ENCODE assay signal across 22 cellular contexts in the genomic region with DNA sequence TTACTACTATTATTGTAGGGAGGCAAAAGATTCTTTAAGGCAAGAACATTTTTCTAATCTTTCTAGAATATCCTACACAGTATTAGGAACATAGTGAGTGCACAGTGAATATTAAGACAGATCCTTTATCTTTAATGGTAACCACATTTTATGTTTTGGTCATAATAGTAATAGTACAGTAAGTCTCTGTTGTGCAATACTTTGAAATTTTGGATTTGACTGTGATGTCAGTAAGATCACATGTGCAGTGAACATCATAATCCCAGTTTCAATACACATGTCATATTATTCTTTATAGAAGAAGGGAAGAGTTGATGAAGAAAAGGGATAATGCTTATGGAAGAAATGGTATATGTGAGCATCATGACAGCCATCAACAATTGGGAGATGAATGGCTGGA. TPM values are rescaled to one million over a fixed set of nuclear protein-coding genes. Genes with fewer than 3 reads are reported as not detected.
DNase-seq lines count a peak whose midpoint lies in the region; ATAC-seq, FAIRE-seq and TF ChIP-seq lines count a peak whose summit lies in the region.
"Had no signal": no experiment of that assay in that cellular context is flagged by ENCODE, and none has a peak within 500 bp of the region (broad histone marks: within the 10 kb centered on the region; RNA-seq: fewer than 3 reads in every experiment).

No MANE protein-coding gene starts in this region.

- H3K4me1 Mint-ChIP-seq in CD4-positive, alpha-beta T cell (ENCODE audit: low read depth): peaks cover 95% of the 10 kb centered on the region

- TF ChIP-seq RAD21 in GM12878 (IDR thresholded peaks at IDR 0.05; ENCODE audit: insufficient read depth, low read depth, low read length): no peak

- H3K4me3 ChIP-seq in GM23248 (no peak overlapping the region), GM12878 (no peak overlapping the region), keratinocyte (ENCODE audit: control insufficient read depth in 2 of 3, extremely low read depth in 1 of 3, insufficient read depth in 2 of 3, low read depth in 1 of 3, low read length in 3 of 3) (no peak overlapping the region), upper lobe of right lung (no peak overlapping the region)
- H3K4me3 ChIP-seq: dorsolateral prefrontal cortex, esophagus muscularis mucosa, heart right ventricle, suprapubic skin had no signal

- peaks cover 21% of the 10 kb centered on the region for H3K36me3 Mint-ChIP-seq in CD4-positive, alpha-beta T cell (ENCODE audit: low read depth)

- no TSS peak for BruUV-seq in GM12878 (replicated peaks; lab: Mats Ljungman, UMichigan)

- intact Hi-C loops in CD4-positive, alpha-beta T cell (cut with DNase I, micrococcal nuclease): no loop called here
- intact Hi-C loops in GM12878 (cut with micrococcal nuclease; ENCODE audit: unreplicated experiment) (no loop called here), upper lobe of right lung (cut with DNase I) (no loop called here)

- H3K36me3 ChIP-seq in GM23248 (ENCODE audit: low read depth) (no peaks in the 10 kb centered on the region), GM12878 (ENCODE audit: control insufficient read depth in 2 of 2, insufficient read depth in 2 of 2, low read length in 1 of 2) (peaks cover 0 to 7% of the 10 kb centered on the region in 2 experiments; a peak in 1 of 4 replicates), keratinocyte (ENCODE audit: control insufficient read depth in 2 of 2, extremely low read depth in 1 of 2, insufficient read depth in 2 of 2, low read length in 2 of 2) (no peaks in the 10 kb centered on the region), upper lobe of right lung (no peaks in the 10 kb centered on the region)
- H3K36me3 ChIP-seq: brain microvascular endothelial cell, esophagus muscularis mucosa, suprapubic skin had no signal

- CTCF ChIA-PET in CD4-positive, alpha-beta T cell (lab: Charles Lee): interaction anchor here (1.0 kb wide), 1 partner anchor 23 kb away, joined by 3 read pairs; no protein-coding TSS in a partner anchor
- CTCF ChIA-PET in GM12878 (lab: Yijun Ruan, JAX): interaction anchor here (0.6 to 1.1 kb wide), 2 partner anchors 15 to 225 kb away, joined by 3 to 4 read pairs; no protein-coding TSS in a partner anchor

- H3K9me1 ChIP-seq in keratinocyte (ENCODE audit: control insufficient read depth, extremely low read depth, insufficient read depth, low read length): no peaks in the 10 kb centered on the region

- no peak overlapping the region for H3K9ac ChIP-seq in GM23248
- no peak overlapping the region for H3K9ac ChIP-seq in GM12878 (ENCODE audit: control insufficient read depth, insufficient read depth, low read length)
- no peak overlapping the region for H3K9ac ChIP-seq in keratinocyte (ENCODE audit: control insufficient read depth, extremely low read depth, insufficient read depth, low read length)

- H3K9me3 Mint-ChIP-seq in CD4-positive, alpha-beta T cell: no peaks in the 10 kb centered on the region
- H3K9me3 Mint-ChIP-seq: activated naive CD8-positive, alpha-beta T cell treated with anti-CD3 and anti-CD28 coated beads, Interleukin-2, amount 10 ng/mL, durations not matched to agents 7 days and 5 days had no signal

- dilution Hi-C loops in keratinocyte (cut with MboI; ENCODE audit: extremely low pct_ligation_motif_present, low sequenced_read_pairs): no loop called here

- H3K79me2 ChIP-seq in GM23248 (ENCODE audit: insufficient read depth): peaks cover 100% of the 10 kb centered on the region
- H3K79me2 ChIP-seq in GM12878 (ENCODE audit: control insufficient read depth, insufficient read depth, low read length): peaks cover 97% of the 10 kb centered on the region
- peaks cover 92% of the 10 kb centered on the region for H3K79me2 ChIP-seq in keratinocyte (ENCODE audit: control insufficient read depth, insufficient read depth, low read length)

- POLR2A ChIA-PET in CD4-positive, alpha-beta T cell (lab: Charles Lee): interaction anchor here (5.0 kb wide), 1 partner anchor 11 kb away, joined by 52 read pairs; a partner anchor contains a TSS
- POLR2A ChIA-PET in GM12878 (lab: Charles Lee): interaction anchor here (1.2 kb wide), 1 partner anchor 11 kb away, joined by 3 read pairs; no protein-coding TSS in a partner anchor

- H3K27ac Mint-ChIP-seq in CD4-positive, alpha-beta T cell: peak overlapping the region; percentile 37
- H3K27ac Mint-ChIP-seq: activated naive CD8-positive, alpha-beta T cell treated with anti-CD3 and anti-CD28 coated beads, Interleukin-2, amount 10 ng/mL, durations not matched to agents 7 days and 5 days; nephron progenitor cell had no signal

- H2AFZ ChIP-seq in GM23248 (no peak overlapping the region), GM12878 (ENCODE audit: control insufficient read depth, low read depth, low read length) (no peak overlapping the region), keratinocyte (ENCODE audit: control insufficient read depth, low read length) (no peak overlapping the region)

- H3K27me3 Mint-ChIP-seq in CD4-positive, alpha-beta T cell: no peaks in the 10 kb centered on the region
- H3K27me3 Mint-ChIP-seq: activated naive CD8-positive, alpha-beta T cell treated with anti-CD3 and anti-CD28 coated beads, Interleukin-2, amount 10 ng/mL, durations not matched to agents 7 days and 5 days; progenitor cell of endocrine pancreas had no signal

- TF ChIP-seq POLR2A in GM12878 (IDR thresholded peaks at IDR 0.05; ENCODE audit: low read depth, low read length): no peak

- H4K20me1 ChIP-seq in GM23248 (ENCODE audit: insufficient read depth): peaks cover 12% of the 10 kb centered on the region; the same call in 1 of the 2 replicates
- H4K20me1 ChIP-seq in GM12878 (ENCODE audit: control insufficient read depth, insufficient read depth): no peaks in the 10 kb centered on the region
- no peaks in the 10 kb centered on the region for H4K20me1 ChIP-seq in keratinocyte (ENCODE audit: control insufficient read depth, extremely low read depth, insufficient read depth, low read length)

- H3K4me1 ChIP-seq in GM23248 (ENCODE audit: insufficient read depth): peaks cover 51% of the 10 kb centered on the region
- H3K4me1 ChIP-seq in GM12878 (ENCODE audit: control insufficient read depth, insufficient read depth, low read length): no peaks in the 10 kb centered on the region
- H3K4me1 ChIP-seq in keratinocyte (ENCODE audit: control insufficient read depth, extremely low read depth, insufficient read depth, low read length): peaks cover 26% of the 10 kb centered on the region
- H3K4me1 ChIP-seq in upper lobe of right lung: peaks cover 54% of the 10 kb centered on the region

- in situ Hi-C loops in GM23248 (cut with MboI) (no loop called here), GM12878 (cut with MboI) (no loop called here)

- SMC1A ChIA-PET in GM12878 (lab: Charles Lee; ENCODE audit: uncharacterized antibody, unreplicated experiment): no interaction called here

- no peak for TF ChIP-seq EP300 in GM12878 (IDR thresholded peaks at IDR 0.05; ENCODE audit: borderline replicate concordance in 1 of 2, control insufficient read depth in 1 of 2, low read depth in 2 of 2, low read length in 2 of 2)

- H3K4me2 ChIP-seq in GM23248 (ENCODE audit: unreplicated experiment) (no peak overlapping the region), GM12878 (ENCODE audit: control insufficient read depth, insufficient read depth) (no peak overlapping the region), keratinocyte (ENCODE audit: control insufficient read depth, extremely low read depth, insufficient read depth, low read depth, low read length) (no peak overlapping the region)

- peak; percentile 78 for FAIRE-seq in GM12878 (lab: Jason Lieb, UNC)
- FAIRE-seq in keratinocyte (lab: Jason Lieb, UNC): no peak
- FAIRE-seq: GM12892 had no signal

- no peak overlapping the region for H3K27ac ChIP-seq in CD4-positive, alpha-beta T cell (ENCODE audit: low read depth, low read length)
- no peak overlapping the region for H3K27ac ChIP-seq in GM23248
- no peak overlapping the region for H3K27ac ChIP-seq in GM12878 (ENCODE audit: control insufficient read depth, insufficient read depth)
- peak overlapping the region; percentile 61 for H3K27ac ChIP-seq in keratinocyte (ENCODE audit: control insufficient read depth, insufficient read depth, low read length)
- H3K27ac ChIP-seq in upper lobe of right lung: no peak overlapping the region
- H3K27ac ChIP-seq: brain microvascular endothelial cell, dorsolateral prefrontal cortex, esophagus muscularis mucosa, heart right ventricle, suprapubic skin had no signal

- no peaks in the 10 kb centered on the region for H3K9me2 ChIP-seq in GM23248 (ENCODE audit: insufficient read depth)

- peak overlapping the region; percentile 52 for H3K4me3 Mint-ChIP-seq in CD4-positive, alpha-beta T cell
- H3K4me3 Mint-ChIP-seq: activated naive CD8-positive, alpha-beta T cell treated with anti-CD3 and anti-CD28 coated beads, Interleukin-2, amount 10 ng/mL, durations not matched to agents 7 days and 5 days; nephron progenitor cell had no signal

- H3F3A ChIP-seq in GM23248 (ENCODE audit: insufficient read depth): peaks cover 10% of the 10 kb centered on the region; the same call in 1 of the 2 replicates

- RAD21 ChIA-PET in GM12878 (lab: Charles Lee; ENCODE audit: unreplicated experiment): no interaction called here

- no peaks in the 10 kb centered on the region for H3K27me3 ChIP-seq in CD4-positive, alpha-beta T cell (ENCODE audit: control insufficient read depth, insufficient read depth, low read length)
- H3K27me3 ChIP-seq in GM23248 (replicated peaks; ENCODE audit: insufficient read depth) (no peaks in the 10 kb centered on the region), GM12878 (replicated peaks in 1 of 2; ENCODE audit: control insufficient read depth in 2 of 2, insufficient read depth in 2 of 2, low read length in 1 of 2) (no peaks in the 10 kb centered on the region), keratinocyte (ENCODE audit: control insufficient read depth, extremely low read depth, insufficient read depth, low read length) (no peaks in the 10 kb centered on the region), upper lobe of right lung (no peaks in the 10 kb centered on the region)
- H3K27me3 ChIP-seq: brain microvascular endothelial cell, dorsolateral prefrontal cortex, esophagus muscularis mucosa, heart right ventricle, suprapubic skin had no signal

- ATAC-seq in CD4-positive, alpha-beta T cell (ENCODE audit: poor library complexity): no peak
- ATAC-seq in GM12878: peak; percentile 8; the same call in 2 of the 3 replicates
- no peak for ATAC-seq in GM21381 (IDR thresholded peaks at IDR 0.05; ENCODE audit: unreplicated experiment)
- no peak for ATAC-seq in upper lobe of right lung
- ATAC-seq: heart right ventricle had no signal

- TF ChIP-seq CTCF in CD4-positive, alpha-beta T cell (IDR thresholded peaks at IDR 0.05): no peak
- TF ChIP-seq CTCF in GM12878 (IDR thresholded peaks at IDR 0.05 in 2 of 3, conservative IDR thresholded peaks at IDR 0.05 in 1 of 3; ENCODE audit: control insufficient read depth in 2 of 3, extremely low read depth in 1 of 3, insufficient read depth in 1 of 3, low read depth in 3 of 3, low read length in 3 of 3) (no peak), keratinocyte (optimal IDR thresholded peaks at IDR 0.05 in 1 of 3, IDR thresholded peaks at IDR 0.05 in 1 of 3, conservative IDR thresholded peaks at IDR 0.05 in 1 of 3; ENCODE audit: extremely low read depth in 1 of 3, insufficient read depth in 2 of 3, low read length in 3 of 3) (no peak), upper lobe of right lung (IDR thresholded peaks at IDR 0.05) (no peak)

- H3K9me3 ChIP-seq in CD4-positive, alpha-beta T cell (ENCODE audit: control insufficient read depth, low read length): no peaks in the 10 kb centered on the region
- H3K9me3 ChIP-seq in GM23248 (ENCODE audit: low read depth) (no peaks in the 10 kb centered on the region), GM12878 (replicated peaks; ENCODE audit: control insufficient read depth, insufficient read depth, low read length) (peaks cover 7% of the 10 kb centered on the region; the same call in 2 of the 3 replicates), keratinocyte (ENCODE audit: control insufficient read depth, low read depth, low read length) (no peaks in the 10 kb centered on the region), upper lobe of right lung (no peaks in the 10 kb centered on the region)
- H3K9me3 ChIP-seq: esophagus muscularis mucosa, heart right ventricle, suprapubic skin had no signal

- no peak for DNase-seq in CD4-positive, alpha-beta T cell
- DNase-seq in GM23248 (peak; percentile 57), GM12878 (ENCODE audit: low read depth, low spot score) (no peak), keratinocyte (ENCODE audit: low read depth, low spot score) (no peak), upper lobe of right lung (no peak), mucosa of gallbladder (ENCODE audit: low spot score) (no peak)
- DNase-seq in activated CD8-positive, alpha-beta memory T cell treated with anti-CD3 and anti-CD28 coated beads, Interleukin-2, amount 50 U/mL, for 4 hours: no peak
- DNase-seq: activated naive CD8-positive, alpha-beta T cell treated with anti-CD3 and anti-CD28 coated beads, Interleukin-2, amount 10 ng/mL, durations not matched to agents 7 days and 5 days; brain microvascular endothelial cell; dorsolateral prefrontal cortex; GF-D8; heart right ventricle; Kasumi-1; NCI-H1436 treated with DMSO at 0.1 percent for 48 hours; NCI-H2227 treated with DMSO at 0.1 percent for 48 hours; nephron progenitor cell; stimulated activated CD8-positive, alpha-beta memory T cell treated with anti-CD3 and anti-CD28 coated beads, Interleukin-4, amount 100 ng/mL, for 48 hours had no signal

RNA-seq across cellular contexts. Expression of a gene that starts 10.7 kb away (rescaled TPM):
- 100 to 1,000 TPM; 111 to 113 TPM for total RNA-seq in CD4-positive, alpha-beta T cell
- 174 and 234 TPM in 2 replicates for total RNA-seq in GM23248 (2014; rRNA removed; shearing (Covaris generic))
- polyA plus RNA-seq in GM23248 (2016; fragmentation: Nextera tagmentation; extraction: Ambion mirVana) (80.7 and 81.5 TPM in 2 replicates), GM12878 (2011; rRNA removed) (208 and 308 TPM in 2 replicates), GM12878 (2014; fragmentation: Illumina TruSeq; extraction: Trizol) (80.0 and 89.8 TPM in 2 replicates), GM12878 (2014; fragmentation: Nextera tagmentation; extraction: Ambion mirVana) (10 to 100 TPM; 19.9 to 29.3 TPM), GM12878 (2014; rRNA removed) (55.9 and 71.1 TPM in 2 replicates), GM12878 (2016; fragmentation: Nextera tagmentation; extraction: Ambion mirVana) (10 to 100 TPM; 29.9 to 79.2 TPM), keratinocyte (66.7 to 129 TPM (median 95.0 TPM) in 3 replicates)
- total RNA-seq in GM12878 (2013; cell fraction: nucleolus; rRNA removed): 279 and 287 TPM in 2 replicates
- total RNA-seq in GM12878 (2014; rRNA removed) (93.5 and 99.7 TPM in 2 replicates), GM12878 (2014; rRNA removed; fragmentation: Illumina TruSeq; extraction: Trizol) (125 and 135 TPM in 2 replicates), GM12878 (2021) (83.9 and 87.3 TPM in 2 replicates), upper lobe of right lung (129 TPM), mucosa of gallbladder (123 TPM)
- 51.0 TPM for polyA plus RNA-seq in GM12878 (2011; ENCODE audit: low read depth)
- polyA plus RNA-seq in GM12878 (2011; cell fraction: cytosol; rRNA removed): 76.6 and 78.3 TPM in 2 replicates
- polyA plus RNA-seq in GM12878 (2011; cell fraction: nucleus; rRNA removed): 99.2 and 113 TPM in 2 replicates
- 73.1 and 105 TPM in 2 replicates for polyA plus RNA-seq in GM12878 (2012)
- polyA minus RNA-seq in GM12878 (2011; rRNA and poly(A)+ RNA removed): 213 and 270 TPM in 2 replicates
- polyA minus RNA-seq in GM12878 (2011; cell fraction: cytosol; rRNA and poly(A)+ RNA removed): 78.4 and 86.4 TPM in 2 replicates
- 110 and 166 TPM in 2 replicates for polyA minus RNA-seq in GM12878 (2011; cell fraction: nucleus; rRNA and poly(A)+ RNA removed)
- 42.6 TPM for polyA plus RNA-seq in keratinocyte (2011; ENCODE audit: low read depth)
- 37.8 and 78.8 TPM in 2 replicates for polyA plus RNA-seq in keratinocyte (2011; cell fraction: cytosol; rRNA removed)
- polyA plus RNA-seq in keratinocyte (2011; cell fraction: nucleus; rRNA removed): 74.8 and 101 TPM in 2 replicates
- polyA plus RNA-seq in keratinocyte (2012; ENCODE audit: low replicate concordance): 58.8 and 70.9 TPM in 2 replicates
- polyA minus RNA-seq in keratinocyte: 42.6 to 165 TPM (median 103 TPM) in 3 replicates
- polyA minus RNA-seq in keratinocyte (2011; cell fraction: cytosol; rRNA and poly(A)+ RNA removed): 79.0 TPM
- polyA minus RNA-seq in keratinocyte (2011; cell fraction: nucleus; rRNA and poly(A)+ RNA removed): 105 and 184 TPM in 2 replicates
